In the genomic region with DNA sequence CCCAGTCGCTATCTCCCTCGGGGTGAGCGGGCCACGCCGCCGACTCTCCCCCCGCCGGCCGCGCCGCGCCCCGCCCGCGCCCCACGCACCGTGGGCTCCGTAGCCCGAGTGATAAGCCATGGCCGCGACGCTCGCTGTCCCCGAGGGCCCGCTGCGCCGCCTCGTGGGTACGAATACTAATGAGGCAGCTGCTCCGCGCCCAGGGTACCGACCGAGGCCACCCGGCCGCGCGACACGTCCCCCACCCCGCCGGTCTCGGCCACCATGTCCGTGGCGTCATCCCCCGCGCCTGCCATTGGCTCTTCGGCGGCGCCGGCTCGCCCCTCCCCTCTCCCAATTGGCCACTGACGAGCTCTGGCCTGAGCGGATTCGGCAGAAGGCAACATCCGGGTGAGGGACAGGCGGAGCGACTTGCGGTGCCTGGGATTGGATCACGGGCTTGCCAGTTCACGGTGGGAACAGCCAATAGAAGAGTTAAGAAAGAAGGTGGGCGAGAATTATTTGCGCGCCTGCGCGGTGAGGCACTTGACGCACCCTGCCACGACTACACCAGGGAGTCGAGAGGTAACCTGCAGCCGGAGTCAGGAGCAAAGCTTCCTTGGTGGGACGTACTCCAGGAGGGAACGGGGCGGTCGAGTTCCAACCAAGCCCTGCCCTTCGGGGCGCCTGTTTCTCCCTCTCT, we compare ENCODE assay signal across 8 cellular contexts. TPM values are rescaled to one million over a fixed set of nuclear protein-coding genes. Genes with fewer than 3 reads are reported as not detected.
DNase-seq lines count a peak whose midpoint lies in the region; ATAC-seq, FAIRE-seq and TF ChIP-seq lines count a peak whose summit lies in the region.

A gene with protein sequence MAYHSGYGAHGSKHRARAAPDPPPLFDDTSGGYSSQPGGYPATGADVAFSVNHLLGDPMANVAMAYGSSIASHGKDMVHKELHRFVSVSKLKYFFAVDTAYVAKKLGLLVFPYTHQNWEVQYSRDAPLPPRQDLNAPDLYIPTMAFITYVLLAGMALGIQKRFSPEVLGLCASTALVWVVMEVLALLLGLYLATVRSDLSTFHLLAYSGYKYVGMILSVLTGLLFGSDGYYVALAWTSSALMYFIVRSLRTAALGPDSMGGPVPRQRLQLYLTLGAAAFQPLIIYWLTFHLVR (minus strand): TSS at position 278 of the 682 bp plus-strand sequence. CDS start 158 bp downstream, at position 120.

- no peaks in the 10 kb centered on the region for H3K9me2 ChIP-seq in OCI-LY7 (ENCODE audit: insufficient read depth, low read length)

- H4K20me1 ChIP-seq in OCI-LY7 (ENCODE audit: insufficient read depth, low read length), result no peaks in the 10 kb centered on the region

- H3K36me3 Mint-ChIP-seq in endothelial cell (ENCODE audit: low read depth, unreplicated experiment), result peaks cover 4% of the 10 kb centered on the region
- H3K36me3 Mint-ChIP-seq in mesothelial cell of epicardium, result no peaks in the 10 kb centered on the region

- peak; percentile 74 for ATAC-seq in GM21526 (IDR thresholded peaks at IDR 0.05; ENCODE audit: low FRiP score, unreplicated experiment)

- peak within 1 kb of the TSS; percentile 37 for H3K27ac ChIP-seq in OCI-LY7 (ENCODE audit: low read depth, low read length, poor library complexity, severe bottlenecking)

- POLR2A ChIA-PET in OCI-LY7 (lab: Charles Lee), result interaction anchor here (0.6 to 2.0 kb wide), 9 partner anchors 8 to 471 kb away, joined by 3 to 13 read pairs (median 4); no protein-coding TSS in a partner anchor

- H3K4me3 Mint-ChIP-seq in endothelial cell (ENCODE audit: unreplicated experiment) (peak within 1 kb of the TSS; percentile 96), mesothelial cell of epicardium (peak within 1 kb of the TSS; percentile 83)

- H3K9me3 ChIP-seq in OCI-LY7 (ENCODE audit: low read length), result no peaks in the 10 kb centered on the region

- BruUV-seq in OCI-LY7 (replicated peaks; lab: Mats Ljungman, UMichigan), result no TSS peak

- peaks cover 30% of the 10 kb centered on the region for H3K4me1 ChIP-seq in OCI-LY7 (ENCODE audit: insufficient read depth, low read length, poor library complexity, severe bottlenecking)

- TF ChIP-seq CTCF in D721Med (IDR thresholded peaks at IDR 0.05; ENCODE audit: insufficient read depth, missing control alignments), result peak; percentile 11
- no peak; the same call in 1 of the 2 replicates for TF ChIP-seq CTCF in OCI-LY7 (conservative IDR thresholded peaks at IDR 0.05; ENCODE audit: low read length)
- no peak for TF ChIP-seq CTCF in endothelial cell (IDR thresholded peaks at IDR 0.05; ENCODE audit: unreplicated experiment)
- no peak for TF ChIP-seq CTCF in mesothelial cell of epicardium (IDR thresholded peaks at IDR 0.05; ENCODE audit: unreplicated experiment)

- no peak for FAIRE-seq in D721Med (lab: Jason Lieb, UNC)

- H3K4me2 ChIP-seq in OCI-LY7 (ENCODE audit: low read length), result peak within 1 kb of the TSS; percentile 85

- intact Hi-C loops in OCI-LY7 (cut with micrococcal nuclease; ENCODE audit: unreplicated experiment), result loop anchor here (2.0 kb wide), 1 partner anchor 40 kb away; no protein-coding TSS in a partner anchor

- H3K27ac Mint-ChIP-seq in endothelial cell (ENCODE audit: unreplicated experiment) (peak within 1 kb of the TSS; percentile 92), mesothelial cell of epicardium (peak within 1 kb of the TSS; percentile 99)

- H3K4me1 Mint-ChIP-seq in endothelial cell (ENCODE audit: unreplicated experiment), result peaks cover 18% of the 10 kb centered on the region
- peaks cover 32% of the 10 kb centered on the region for H3K4me1 Mint-ChIP-seq in mesothelial cell of epicardium

- H3K27me3 Mint-ChIP-seq in endothelial cell (ENCODE audit: unreplicated experiment), result peaks cover 24% of the 10 kb centered on the region
- peaks cover 38% of the 10 kb centered on the region for H3K27me3 Mint-ChIP-seq in mesothelial cell of epicardium (ENCODE audit: low read depth)

- peak within 1 kb of the TSS; percentile 73 for H2AFZ ChIP-seq in OCI-LY7 (ENCODE audit: low read length)

- DNase-seq in D721Med (ENCODE audit: insufficient read length, low spot score), result peak; percentile 99
- DNase-seq in HuH-7.5 (ENCODE audit: low spot score), result peak; percentile 100
- peak; percentile 99 for DNase-seq in OCI-LY7 (ENCODE audit: low spot score)
- peak; percentile 94 for DNase-seq in activated T-cell treated with anti-CD3 and anti-CD28 coated beads for 1 hour (ENCODE audit: low read depth)
- peak; percentile 97 for DNase-seq in endothelial cell (ENCODE audit: low spot score)
- peak; percentile 95 to 97 for DNase-seq in mesothelial cell of epicardium (ENCODE audit: low spot score in 2 of 2, unreplicated experiment in 2 of 2)
- peak; percentile 98 to 99 for DNase-seq in stimulated activated CD8-positive, alpha-beta memory T cell treated with anti-CD3 and anti-CD28 coated beads, Interleukin-15, amount 100 ng/mL, for 48 hours (ENCODE audit: low read depth in 2 of 2)

- peaks cover 9% of the 10 kb centered on the region; the same call in 1 of the 2 replicates for H3K79me2 ChIP-seq in OCI-LY7 (ENCODE audit: insufficient read depth, low read depth, low read length)

- peak within 1 kb of the TSS; percentile 88 for H3K4me3 ChIP-seq in OCI-LY7 (ENCODE audit: low read depth, low read length, poor library complexity, severe bottlenecking)

- peaks cover 12% of the 10 kb centered on the region; the same call in 1 of the 2 replicates for H3K36me3 ChIP-seq in OCI-LY7 (ENCODE audit: insufficient read depth, low read length)

- no peaks in the 10 kb centered on the region for H3K9me3 Mint-ChIP-seq in endothelial cell (ENCODE audit: unreplicated experiment)
- no peaks in the 10 kb centered on the region for H3K9me3 Mint-ChIP-seq in mesothelial cell of epicardium

- CTCF ChIA-PET in OCI-LY7 (lab: Charles Lee; ENCODE audit: unreplicated experiment), result interaction anchor here (0.6 to 1.1 kb wide), 6 partner anchors 21 to 1294 kb away, joined by 3 to 8 read pairs (median 4); no protein-coding TSS in a partner anchor

RNA-seq across cellular contexts. Expression of the gene that starts here (rescaled TPM):
- total RNA-seq in OCI-LY7 (2014; rRNA removed; shearing (Covaris generic)), result 63.9 and 73.4 TPM in 2 replicates
- 44.9 and 57.2 TPM in 2 replicates for total RNA-seq in OCI-LY7 (2022)
- 48.0 TPM for total RNA-seq in endothelial cell (ENCODE audit: unreplicated experiment)
- 66.8 to 74.0 TPM (median 71.2 TPM) in 3 replicates for total RNA-seq in mesothelial cell of epicardium

Comparison
In these comparisons a context has a peak if more than half of its experiments do, and no peak if none do; other contexts are left out.
1. Peak in every context shown above with its lines: DNase-seq, ATAC-seq, H3K4me3 ChIP-seq and H3K27ac ChIP-seq.